In the genomic region with DNA sequence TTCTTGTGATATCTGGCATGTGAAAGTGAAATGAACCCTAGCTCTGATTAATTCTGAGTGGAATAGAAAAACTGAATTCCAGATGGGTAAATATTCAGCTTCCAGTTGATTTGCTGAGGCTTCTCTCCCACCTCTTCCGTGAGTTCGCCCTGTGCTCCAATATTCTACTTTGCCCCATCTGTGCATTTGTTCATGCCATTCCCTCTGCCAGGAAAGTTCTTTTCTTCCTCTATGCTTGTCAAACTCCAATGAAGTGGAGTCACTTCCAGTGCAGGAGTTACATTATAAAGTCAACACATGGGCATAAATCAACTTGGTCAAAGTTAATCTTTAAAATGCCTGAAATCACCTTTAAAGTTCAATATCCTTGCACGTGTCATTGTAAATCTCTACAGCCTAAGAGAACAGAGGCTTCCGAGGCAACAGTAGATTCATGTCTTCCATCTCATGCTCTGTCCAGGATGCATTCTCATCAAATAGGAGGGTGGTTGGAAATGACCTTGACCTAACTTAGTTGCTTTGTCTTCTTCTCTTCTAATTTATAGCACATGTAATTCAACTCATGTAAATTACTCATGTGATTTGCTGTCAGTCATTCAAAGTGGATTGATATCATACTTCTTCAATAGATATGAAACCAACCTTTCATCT, we compare ENCODE assay signal across 23 cellular contexts.
DNase-seq lines count a peak whose midpoint lies in the region; ATAC-seq, FAIRE-seq and TF ChIP-seq lines count a peak whose summit lies in the region.
"Had no signal": no experiment of that assay in that cellular context is flagged by ENCODE, and none has a peak within 500 bp of the region (broad histone marks: within the 10 kb centered on the region; RNA-seq: fewer than 3 reads in every experiment).

No MANE protein-coding gene starts in this region.

- H3K27ac ChIP-seq in right lobe of liver (peak overlapping the region in 1 of 3 donors; percentile 61), HepG2 (ENCODE audit: extremely low read length, insufficient read depth, low read length) (no peak overlapping the region), adrenal gland (no peak overlapping the region)
- H3K27ac ChIP-seq: 22Rv1, A549 had no signal

- no peak for TF ChIP-seq RAD21 in HepG2 (CRISPR knock-in tag; IDR thresholded peaks at IDR 0.05)

- no peak overlapping the region for H2AFZ ChIP-seq in HepG2 (ENCODE audit: low read length)

- H3K36me3 ChIP-seq in right lobe of liver (no peaks in the 10 kb centered on the region), HepG2 (replicated peaks in 1 of 2; ENCODE audit: control insufficient read depth in 1 of 2, insufficient read depth in 2 of 2, low read length in 2 of 2) (no peaks in the 10 kb centered on the region), adrenal gland (replicated peaks in 1 of 2) (no peaks in the 10 kb centered on the region)

- no peak overlapping the region for H3K9ac ChIP-seq in HepG2 (ENCODE audit: insufficient read depth, low read depth, low read length)

- CTCF ChIA-PET in HepG2 (lab: Yijun Ruan, JAX; ENCODE audit: low intra/inter-chr PET ratio, low total read pairs) = no interaction called here

- H3K4me3 ChIP-seq in right lobe of liver (no peak overlapping the region), HepG2 (replicated peaks in 1 of 3; ENCODE audit: insufficient read depth in 1 of 3, low read depth in 2 of 3, low read length in 3 of 3) (no peak overlapping the region), adrenal gland (no peak overlapping the region)
- H3K4me3 ChIP-seq: A549, GM12878 had no signal

- no peak for DNase-seq in right lobe of liver
- no peak for DNase-seq in HepG2 (ENCODE audit: low spot score)
- DNase-seq in NCI-H2171 (lab: John Stamatoyannopoulos, UW) = peak; percentile 5
- no peak for DNase-seq in NCI-H526 treated with DMSO at 0.1 percent for 48 hours (lab: John Stamatoyannopoulos, UW)
- no peak for DNase-seq in adrenal gland
- DNase-seq: AML-193; C1 segment of cervical spinal cord; CD4-positive, alpha-beta memory T cell; CD4-positive, CD25-positive, alpha-beta regulatory T cell; CD8-positive, alpha-beta memory T cell; COR-L47; DMS 273 treated with DMSO at 0.1 percent for 48 hours; DMS153; DMS53; DMS79; DND-41; EL; GDM1 had no signal

- POLR2A ChIA-PET in HepG2 (lab: Yijun Ruan, JAX) = no interaction called here

- no TSS peak for BruUV-seq in HepG2 (replicated peaks; lab: Mats Ljungman, UMichigan)

- in situ Hi-C loops in HepG2 (cut with HindIII; ENCODE audit: extremely low pct_ligation_motif_present, low pct_unique_long_range_greater_than_20kb) = no loop called here

- ATAC-seq in right lobe of liver (peak in 3 of 4 donors; percentile 57 to 82 (median 63)), HepG2 (no peak)
- ATAC-seq: A549, GM12878 had no signal

- H4K20me1 ChIP-seq in HepG2 (ENCODE audit: insufficient read depth, low read length) = no peaks in the 10 kb centered on the region

- H3K9me3 ChIP-seq in right lobe of liver = no peaks in the 10 kb centered on the region
- 0 out of 2 replicates have a peak, but pooled peaks cover under 1% of the 10 kb centered on the region for H3K9me3 ChIP-seq in HepG2 (ENCODE audit: low read length)
- no peaks in the 10 kb centered on the region for H3K9me3 ChIP-seq in adrenal gland (replicated peaks in 1 of 3)
- H3K9me3 ChIP-seq: A549 had no signal

- WGBS in right lobe of liver (ENCODE audit: insufficient coverage, low coverage, low lambda C conversion rate, missing lambda C conversion rate) = 69% methylated on average over 4 of the region's 4 CpGs
- WGBS in HepG2 (ENCODE audit: low lambda C conversion rate) = 15% methylated on average over 4 of the region's 4 CpGs
- 83 to 91% (median 87%) methylated on average over 4 of the region's 4 CpGs for WGBS in adrenal gland, 4 donors

- H3K4me1 ChIP-seq in right lobe of liver (peaks cover 0 to 14% (median 0%) of the 10 kb centered on the region in 4 donors), HepG2 (ENCODE audit: insufficient read depth, low read length) (no peaks in the 10 kb centered on the region), adrenal gland (replicated peaks in 1 of 2) (no peaks in the 10 kb centered on the region)
- H3K4me1 ChIP-seq: A549 had no signal

- no peak for TF ChIP-seq CTCF in right lobe of liver (IDR thresholded peaks at IDR 0.05)
- no peak for TF ChIP-seq CTCF in HepG2 (CRISPR knock-in tag; IDR thresholded peaks at IDR 0.05)
- no peak for TF ChIP-seq CTCF in adrenal gland (IDR thresholded peaks at IDR 0.05)

- no peaks in the 10 kb centered on the region for H3K79me2 ChIP-seq in HepG2 (ENCODE audit: insufficient read depth, low read length)

- FAIRE-seq in HepG2 (lab: Jason Lieb, UNC) = no peak
- FAIRE-seq: A549, GM12878, GM12892, GM18507 had no signal

- intact Hi-C loops in right lobe of liver (cut with DNase I) = no loop called here
- intact Hi-C loops in HepG2 (cut with micrococcal nuclease; ENCODE audit: unreplicated experiment) = no loop called here
- intact Hi-C loops in adrenal gland (cut with DNase I) = no loop called here

- TF ChIP-seq EP300 in HepG2 (IDR thresholded peaks at IDR 0.05; ENCODE audit: low read depth in 2 of 2, low read length in 2 of 2) (no peak), HepG2 (CRISPR knock-in tag; IDR thresholded peaks at IDR 0.05; ENCODE audit: borderline replicate concordance) (no peak)

- TF ChIP-seq POLR2A in right lobe of liver (IDR thresholded peaks at IDR 0.05) (no peak), HepG2 (IDR thresholded peaks at IDR 0.05; ENCODE audit: insufficient read depth in 1 of 2, low read depth in 2 of 2, low read length in 2 of 2) (no peak), adrenal gland (IDR thresholded peaks at IDR 0.05) (no peak)

- no peak overlapping the region for H3K4me2 ChIP-seq in HepG2 (ENCODE audit: low read depth, low read length)
- H3K4me2 ChIP-seq: A549 had no signal

- H3K27me3 ChIP-seq in right lobe of liver (no peaks in the 10 kb centered on the region), HepG2 (ENCODE audit: control insufficient read depth in 1 of 2, insufficient read depth in 2 of 2, low read length in 2 of 2) (no peaks in the 10 kb centered on the region; a peak in 1 of 5 replicates), adrenal gland (peaks cover 4% of the 10 kb centered on the region)

TF ChIP-seq in HepG2, 621 proteins besides CTCF, POLR2A, EP300 and RAD21 (continues in another document):
- TF ChIP-seq EZH2 (conservative IDR thresholded peaks at IDR 0.05; ENCODE audit: low read depth, low read length) (no peak), MLX (CRISPR knock-in tag; IDR thresholded peaks at IDR 0.05) (no peak), KMT2A (CRISPR knock-in tag; IDR thresholded peaks at IDR 0.05) (no peak), BHLHE40 (IDR thresholded peaks at IDR 0.05; ENCODE audit: low read length) (no peak), HDAC2 (CRISPR knock-in tag; IDR thresholded peaks at IDR 0.05) (no peak), MIER2 (CRISPR knock-in tag; IDR thresholded peaks at IDR 0.05) (no peak), THYN1 (CRISPR knock-in tag; IDR thresholded peaks at IDR 0.05; ENCODE audit: borderline replicate concordance, low read depth) (no peak), ZNF761 (CRISPR knock-in tag; conservative IDR thresholded peaks at IDR 0.05) (no peak), SMYD3 (CRISPR knock-in tag; IDR thresholded peaks at IDR 0.05) (no peak), ZNF614 (CRISPR knock-in tag; IDR thresholded peaks at IDR 0.05; ENCODE audit: borderline replicate concordance) (no peak), TBX3 (IDR thresholded peaks at IDR 0.05; ENCODE audit: borderline replicate concordance) (no peak), DR1 (CRISPR knock-in tag; IDR thresholded peaks at IDR 0.05) (no peak)
- TF ChIP-seq, protein P1, sequence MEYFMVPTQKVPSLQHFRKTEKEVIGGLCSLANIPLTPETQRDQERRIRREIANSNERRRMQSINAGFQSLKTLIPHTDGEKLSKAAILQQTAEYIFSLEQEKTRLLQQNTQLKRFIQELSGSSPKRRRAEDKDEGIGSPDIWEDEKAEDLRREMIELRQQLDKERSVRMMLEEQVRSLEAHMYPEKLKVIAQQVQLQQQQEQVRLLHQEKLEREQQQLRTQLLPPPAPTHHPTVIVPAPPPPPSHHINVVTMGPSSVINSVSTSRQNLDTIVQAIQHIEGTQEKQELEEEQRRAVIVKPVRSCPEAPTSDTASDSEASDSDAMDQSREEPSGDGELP (IDR thresholded peaks at IDR 0.05; ENCODE audit: borderline replicate concordance, low read depth) = no peak
- TF ChIP-seq, protein P2, sequence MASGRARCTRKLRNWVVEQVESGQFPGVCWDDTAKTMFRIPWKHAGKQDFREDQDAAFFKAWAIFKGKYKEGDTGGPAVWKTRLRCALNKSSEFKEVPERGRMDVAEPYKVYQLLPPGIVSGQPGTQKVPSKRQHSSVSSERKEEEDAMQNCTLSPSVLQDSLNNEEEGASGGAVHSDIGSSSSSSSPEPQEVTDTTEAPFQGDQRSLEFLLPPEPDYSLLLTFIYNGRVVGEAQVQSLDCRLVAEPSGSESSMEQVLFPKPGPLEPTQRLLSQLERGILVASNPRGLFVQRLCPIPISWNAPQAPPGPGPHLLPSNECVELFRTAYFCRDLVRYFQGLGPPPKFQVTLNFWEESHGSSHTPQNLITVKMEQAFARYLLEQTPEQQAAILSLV (CRISPR knock-in tag; IDR thresholded peaks at IDR 0.05; ENCODE audit: borderline replicate concordance) = no peak
- TF ChIP-seq, protein P3, sequence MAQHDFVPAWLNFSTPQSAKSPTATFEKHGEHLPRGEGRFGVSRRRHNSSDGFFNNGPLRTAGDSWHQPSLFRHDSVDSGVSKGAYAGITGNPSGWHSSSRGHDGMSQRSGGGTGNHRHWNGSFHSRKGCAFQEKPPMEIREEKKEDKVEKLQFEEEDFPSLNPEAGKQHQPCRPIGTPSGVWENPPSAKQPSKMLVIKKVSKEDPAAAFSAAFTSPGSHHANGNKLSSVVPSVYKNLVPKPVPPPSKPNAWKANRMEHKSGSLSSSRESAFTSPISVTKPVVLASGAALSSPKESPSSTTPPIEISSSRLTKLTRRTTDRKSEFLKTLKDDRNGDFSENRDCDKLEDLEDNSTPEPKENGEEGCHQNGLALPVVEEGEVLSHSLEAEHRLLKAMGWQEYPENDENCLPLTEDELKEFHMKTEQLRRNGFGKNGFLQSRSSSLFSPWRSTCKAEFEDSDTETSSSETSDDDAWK (CRISPR knock-in tag; IDR thresholded peaks at IDR 0.05) = no peak
